8 cellular contexts compared by ENCODE assay signal in genomic region chr6:52317841-52318581, GRCh38. TPM values are rescaled to one million over a fixed set of nuclear protein-coding genes. Genes with fewer than 3 reads are reported as not detected.
DNase-seq lines count a peak whose midpoint lies in the region; ATAC-seq and TF ChIP-seq lines count a peak whose summit lies in the region.

No MANE protein-coding gene starts in this region.

- no peaks in the 10 kb centered on the region for H3F3A ChIP-seq in MM.1S (ENCODE audit: insufficient read depth, low read length)

- no peak overlapping the region for H3K4me2 ChIP-seq in MM.1S (ENCODE audit: low read depth, low read length)

- H3K27ac ChIP-seq in brain microvascular endothelial cell = no peak overlapping the region
- no peak overlapping the region for H3K27ac ChIP-seq in MM.1S (ENCODE audit: low read length)

- intact Hi-C loops in cardiac septum (cut with DNase I) = no loop called here

- no peaks in the 10 kb centered on the region for H3K79me2 ChIP-seq in MM.1S (ENCODE audit: low read length)

- DNase-seq in EL (peak; percentile 50), brain microvascular endothelial cell (peak; percentile 21), cardiac septum (ENCODE audit: low spot score) (no peak), foreskin melanocyte (no peak), MM.1S (no peak), activated gamma-delta T cell (lab: John Stamatoyannopoulos, UW) (no peak)

- peaks cover 8% of the 10 kb centered on the region for H3K4me1 ChIP-seq in MM.1S (ENCODE audit: low read length)

- H2AFZ ChIP-seq in MM.1S (ENCODE audit: low read length) = no peak overlapping the region

- H3K9ac ChIP-seq in MM.1S (ENCODE audit: low read length) = no peak overlapping the region

- no peaks in the 10 kb centered on the region for H3K9me3 ChIP-seq in MM.1S (replicated peaks; ENCODE audit: insufficient read depth, low read length)

- no peaks in the 10 kb centered on the region for H3K27me3 ChIP-seq in brain microvascular endothelial cell (replicated peaks)
- no peaks in the 10 kb centered on the region for H3K27me3 ChIP-seq in MM.1S (replicated peaks; ENCODE audit: insufficient read depth, low read length)

- H3K4me3 ChIP-seq in brain microvascular endothelial cell (ENCODE audit: low read depth, low read length) (no peak overlapping the region), MM.1S (ENCODE audit: low read length) (no peak overlapping the region)

- no peaks in the 10 kb centered on the region for H3K9me2 ChIP-seq in MM.1S (replicated peaks; ENCODE audit: insufficient read depth, low read length)

- ATAC-seq in GM21447 (IDR thresholded peaks at IDR 0.05; ENCODE audit: unreplicated experiment) (peak; percentile 100), HG03571 (IDR thresholded peaks at IDR 0.05; ENCODE audit: unreplicated experiment) (peak; percentile 100)

- in situ Hi-C loops in brain microvascular endothelial cell (cut with HindIII; ENCODE audit: low pct_ligation_motif_present, low sequenced_read_pairs) = no loop called here

- H3K36me3 ChIP-seq in brain microvascular endothelial cell (replicated peaks) (no peaks in the 10 kb centered on the region), MM.1S (replicated peaks; ENCODE audit: insufficient read depth, low read length) (no peaks in the 10 kb centered on the region)

- TF ChIP-seq CTCF in brain microvascular endothelial cell (IDR thresholded peaks at IDR 0.05; ENCODE audit: low read depth, low read length, missing control alignments) (no peak), MM.1S (IDR thresholded peaks at IDR 0.05; ENCODE audit: low read length) (no peak)

- H4K20me1 ChIP-seq in MM.1S (ENCODE audit: insufficient read depth, low read length) = no peaks in the 10 kb centered on the region

RNA-seq across cellular contexts. Expression of gene MCM3, which starts 33.5 kb away (rescaled TPM):
- total RNA-seq in cardiac septum = 21.0 TPM

RNA-seq across cellular contexts. Expression of gene PAQR8, which starts 43.9 kb away (rescaled TPM):
- 2.0 TPM for total RNA-seq in cardiac septum

Comparison
In these comparisons a context has a peak if more than half of its experiments do, and no peak if none do; other contexts are left out.
1. DNase-seq: peak in EL (single experiment) and brain microvascular endothelial cell (single experiment); none in cardiac septum (single experiment), foreskin melanocyte (single experiment), MM.1S (single experiment) and activated gamma-delta T cell (single experiment).